Comparison of ENCODE assay signal across 32 cellular contexts in the genomic region with DNA sequence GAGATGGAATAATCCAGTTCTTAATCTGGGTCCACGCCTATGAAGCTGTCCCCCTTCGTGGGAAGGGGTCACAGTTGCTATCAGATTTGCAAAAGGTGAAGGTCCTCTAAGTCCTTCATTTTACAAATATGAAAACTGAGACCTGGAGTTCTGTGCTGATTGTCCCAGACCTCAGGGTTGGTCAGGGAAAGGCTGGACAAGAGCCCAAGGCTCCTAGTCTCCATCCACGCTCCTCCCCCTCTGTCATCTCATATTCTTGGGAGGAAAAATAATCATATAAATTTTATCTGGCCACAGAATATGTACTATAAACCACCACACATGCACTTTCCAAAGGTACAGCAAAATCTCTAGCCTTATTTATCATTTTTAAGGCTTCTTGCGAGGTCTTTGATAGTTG. TPM values are rescaled to one million over a fixed set of nuclear protein-coding genes. Genes with fewer than 3 reads are reported as not detected.
DNase-seq lines count a peak whose midpoint lies in the region; ATAC-seq and TF ChIP-seq lines count a peak whose summit lies in the region.
"Had no signal": no experiment of that assay in that cellular context is flagged by ENCODE, and none has a peak within 500 bp of the region (broad histone marks: within the 10 kb centered on the region; RNA-seq: fewer than 3 reads in every experiment).

No MANE protein-coding gene starts in this region.

- H4K20me1 ChIP-seq in GM23248 (ENCODE audit: insufficient read depth), result no peaks in the 10 kb centered on the region

- WGBS in GM23248 (ENCODE audit: low coverage in 1 of 2, low lambda C conversion rate in 2 of 2, missing lambda C conversion rate in 2 of 2), 2 experiments, result 76 to 80% methylated on average over 4 of the region's 4 CpGs
- WGBS in body of pancreas, 2 donors, result 39 to 40% methylated on average over 4 of the region's 4 CpGs

- POLR2A ChIA-PET in activated CD4-positive, alpha-beta memory T cell treated with anti-CD3 and anti-CD28 coated beads for 36 hours (lab: Charles Lee), result no interaction called here
- POLR2A ChIA-PET in activated CD8-positive, alpha-beta T cell treated with anti-CD3 and anti-CD28 coated beads, Interleukin-2, amount 10 ng/mL, durations not matched to agents 7 days and 5 days (lab: Charles Lee), result no interaction called here

- TF ChIP-seq CTCF in body of pancreas (IDR thresholded peaks at IDR 0.05) (no peak), thoracic aorta (IDR thresholded peaks at IDR 0.05) (no peak)

- H3K4me1 ChIP-seq in GM23248 (ENCODE audit: insufficient read depth) (peaks cover 53% of the 10 kb centered on the region), body of pancreas (peaks cover 93% of the 10 kb centered on the region), mucosa of rectum (ENCODE audit: control insufficient read depth in 2 of 2, insufficient read depth in 2 of 2, low read length in 2 of 2) (peaks cover 54 to 62% of the 10 kb centered on the region in 2 donors), thoracic aorta (ENCODE audit: control insufficient read depth in 1 of 2, low read depth in 2 of 2) (peaks cover 19 to 76% of the 10 kb centered on the region in 2 donors)
- H3K4me1 ChIP-seq: uterus had no signal

- TF ChIP-seq POLR2A in body of pancreas (IDR thresholded peaks at IDR 0.05), result no peak

- H3K36me3 ChIP-seq in GM23248 (ENCODE audit: low read depth) (no peaks in the 10 kb centered on the region), body of pancreas (replicated peaks in 1 of 2; ENCODE audit: insufficient read depth in 1 of 2, low read depth in 2 of 2) (no peaks in the 10 kb centered on the region), mucosa of rectum (ENCODE audit: control insufficient read depth in 2 of 2, insufficient read depth in 2 of 2, low read length in 2 of 2) (no peaks in the 10 kb centered on the region), thoracic aorta (no peaks in the 10 kb centered on the region)
- H3K36me3 ChIP-seq: brain microvascular endothelial cell, uterus had no signal

- in situ Hi-C loops in GM23248 (cut with MboI), result no loop called here

- H3K79me2 ChIP-seq in GM23248 (ENCODE audit: insufficient read depth), result peaks cover 100% of the 10 kb centered on the region

- ATAC-seq in body of pancreas (no peak), thoracic aorta (ENCODE audit: insufficient number of reproducible peaks, low FRiP score, low read depth) (no peak), HG02763 (IDR thresholded peaks at IDR 0.05; ENCODE audit: unreplicated experiment) (no peak)
- no peak for ATAC-seq in activated CD8-positive, alpha-beta T cell treated with anti-CD3 and anti-CD28 coated beads, Interleukin-2, amount 10 ng/mL, durations not matched to agents 7 days and 5 days
- ATAC-seq: left colon; Panc1; psoas muscle; sciatic nerve; stimulated activated effector memory CD8-positive, alpha-beta T cell treated with anti-CD3 and anti-CD28 coated beads, Interleukin-12 subunit alpha, Interleukin-12 subunit beta, amount 100 ng/mL, for 72 hours had no signal

- no peaks in the 10 kb centered on the region for H3K9me2 ChIP-seq in GM23248 (ENCODE audit: insufficient read depth)

- H3K9me3 Mint-ChIP-seq in activated CD4-positive, alpha-beta memory T cell treated with anti-CD3 and anti-CD28 coated beads for 36 hours, result no peaks in the 10 kb centered on the region
- no peaks in the 10 kb centered on the region for H3K9me3 Mint-ChIP-seq in activated CD8-positive, alpha-beta T cell treated with anti-CD3 and anti-CD28 coated beads, Interleukin-2, amount 10 ng/mL, durations not matched to agents 7 days and 5 days (ENCODE audit: insufficient read depth)
- H3K9me3 Mint-ChIP-seq: activated CD4-positive, alpha-beta memory T cell treated with anti-CD3 and anti-CD28 coated beads, Interleukin-2, amount 10 ng/mL, durations not matched to agents 7 days and 5 days; activated T-helper 1 cell treated with anti-CD3 and anti-CD28 coated beads, Interleukin-12 subunit alpha, Interleukin-12 subunit beta, Interleukin-2, Interleukin-4 antibody, amounts not matched to agents 30 ng/mL and 10 ng/mL and 1 ng/mL, durations not matched to agents 14 hours and 24 hours and 36 hours; immature natural killer cell; stimulated activated effector memory CD8-positive, alpha-beta T cell treated with anti-CD3 and anti-CD28 coated beads, Interleukin-12 subunit alpha, Interleukin-12 subunit beta, amount 100 ng/mL, for 72 hours had no signal

- H3K27ac Mint-ChIP-seq in activated CD4-positive, alpha-beta memory T cell treated with anti-CD3 and anti-CD28 coated beads for 36 hours, result no peak overlapping the region
- H3K27ac Mint-ChIP-seq in activated CD8-positive, alpha-beta T cell treated with anti-CD3 and anti-CD28 coated beads, Interleukin-2, amount 10 ng/mL, durations not matched to agents 7 days and 5 days, result no peak overlapping the region
- H3K27ac Mint-ChIP-seq: activated CD4-positive, alpha-beta memory T cell treated with anti-CD3 and anti-CD28 coated beads, Interleukin-2, amount 10 ng/mL, durations not matched to agents 7 days and 5 days; activated T-helper 1 cell treated with anti-CD3 and anti-CD28 coated beads, Interleukin-12 subunit alpha, Interleukin-12 subunit beta, Interleukin-2, Interleukin-4 antibody, amounts not matched to agents 30 ng/mL and 10 ng/mL and 1 ng/mL, durations not matched to agents 14 hours and 24 hours and 36 hours; immature natural killer cell; stimulated activated effector memory CD8-positive, alpha-beta T cell treated with anti-CD3 and anti-CD28 coated beads, Interleukin-12 subunit alpha, Interleukin-12 subunit beta, amount 100 ng/mL, for 72 hours had no signal

- peak overlapping the region; percentile 36 for H3K4me2 ChIP-seq in GM23248 (ENCODE audit: unreplicated experiment)

- CTCF ChIA-PET in activated CD4-positive, alpha-beta memory T cell treated with anti-CD3 and anti-CD28 coated beads for 36 hours (lab: Charles Lee), result no interaction called here
- CTCF ChIA-PET in activated CD8-positive, alpha-beta T cell treated with anti-CD3 and anti-CD28 coated beads, Interleukin-2, amount 10 ng/mL, durations not matched to agents 7 days and 5 days (lab: Charles Lee), result no interaction called here

- H3K9ac ChIP-seq in GM23248, result no peak overlapping the region; the same call in 1 of the 2 replicates
- H3K9ac ChIP-seq in mucosa of rectum (ENCODE audit: low read depth in 1 of 2, low read length in 2 of 2), result peak overlapping the region in 1 of 2 donors; percentile 17

- H3K9me3 ChIP-seq in GM23248 (ENCODE audit: low read depth), result no peaks in the 10 kb centered on the region
- H3K9me3 ChIP-seq in body of pancreas, result no peaks in the 10 kb centered on the region
- no peaks in the 10 kb centered on the region for H3K9me3 ChIP-seq in mucosa of rectum (ENCODE audit: control insufficient read depth in 2 of 2, low read length in 2 of 2)
- H3K9me3 ChIP-seq in thoracic aorta, result no peaks in the 10 kb centered on the region
- H3K9me3 ChIP-seq: psoas muscle, uterus had no signal

- H3K27ac ChIP-seq in GM23248, result peak overlapping the region; percentile 66
- H3K27ac ChIP-seq in body of pancreas, result peak overlapping the region; percentile 5 to 92 (median 86)
- H3K27ac ChIP-seq in mucosa of rectum (ENCODE audit: low read depth in 2 of 2, low read length in 2 of 2), result peak overlapping the region; percentile 93 to 95
- H3K27ac ChIP-seq in thoracic aorta, result peak overlapping the region; percentile 63 to 77
- H3K27ac ChIP-seq: brain microvascular endothelial cell, dorsolateral prefrontal cortex, psoas muscle, uterus had no signal

- peaks cover 55% of the 10 kb centered on the region for H3K4me1 Mint-ChIP-seq in activated CD4-positive, alpha-beta memory T cell treated with anti-CD3 and anti-CD28 coated beads for 36 hours (ENCODE audit: low read depth)
- peaks cover 35% of the 10 kb centered on the region for H3K4me1 Mint-ChIP-seq in activated CD8-positive, alpha-beta T cell treated with anti-CD3 and anti-CD28 coated beads, Interleukin-2, amount 10 ng/mL, durations not matched to agents 7 days and 5 days (ENCODE audit: low read depth)

- intact Hi-C loops in body of pancreas (cut with DNase I), result loop anchor here (10.0 kb wide), 1 partner anchor 65 kb away; no protein-coding TSS in a partner anchor
- intact Hi-C loops in activated CD4-positive, alpha-beta memory T cell treated with anti-CD3 and anti-CD28 coated beads for 36 hours (cut with micrococcal nuclease), result no loop called here

- no peak overlapping the region for H2AFZ ChIP-seq in GM23248

- H3K36me3 Mint-ChIP-seq in activated CD4-positive, alpha-beta memory T cell treated with anti-CD3 and anti-CD28 coated beads for 36 hours, result no peaks in the 10 kb centered on the region
- H3K36me3 Mint-ChIP-seq in activated CD8-positive, alpha-beta T cell treated with anti-CD3 and anti-CD28 coated beads, Interleukin-2, amount 10 ng/mL, durations not matched to agents 7 days and 5 days (ENCODE audit: low read depth), result peaks cover 5% of the 10 kb centered on the region
- H3K36me3 Mint-ChIP-seq: immature natural killer cell; stimulated activated effector memory CD8-positive, alpha-beta T cell treated with anti-CD3 and anti-CD28 coated beads, Interleukin-12 subunit alpha, Interleukin-12 subunit beta, amount 100 ng/mL, for 72 hours had no signal

- H3F3A ChIP-seq in GM23248 (ENCODE audit: insufficient read depth), result peaks cover 42% of the 10 kb centered on the region

- DNase-seq in GM23248, result no peak
- DNase-seq in body of pancreas, result peak; percentile 33 to 72 (median 62)
- no peak for DNase-seq in thoracic aorta (ENCODE audit: low spot score)
- DNase-seq in activated CD4-positive, alpha-beta memory T cell treated with anti-CD3 and anti-CD28 coated beads for 36 hours, result no peak
- no peak for DNase-seq in activated CD8-positive, alpha-beta T cell treated with anti-CD3 and anti-CD28 coated beads, Interleukin-2, amount 10 ng/mL, durations not matched to agents 7 days and 5 days
- DNase-seq in DMS153 treated with DMSO at 0.1 percent for 48 hours (lab: John Stamatoyannopoulos, UW; ENCODE audit: unreplicated experiment), result no peak
- DNase-seq: ACHN; activated CD4-positive, alpha-beta memory T cell treated with anti-CD3 and anti-CD28 coated beads, Interleukin-2, amount 10 ng/mL, durations not matched to agents 7 days and 5 days; activated CD4-positive, CD25-positive, alpha-beta regulatory T cell treated with anti-CD3 and anti-CD28 coated beads, Interleukin-2, amount 50 U/mL, for 72 hours; activated CD8-positive, alpha-beta memory T cell treated with anti-CD3 and anti-CD28 coated beads, Interleukin-2, amount 50 U/mL, for 48 hours; activated naive CD4-positive, alpha-beta T cell treated with Interleukin-2 at 50 U/mL for 16 hours; brain microvascular endothelial cell; cerebellar nuclear complex; DMS153; dorsolateral prefrontal cortex; HCEC 1CT; immature natural killer cell; left colon; mesenchymal stem cell; NCI-H1436 treated with DMSO at 0.1 percent for 48 hours; NCI-H226; NCI-H69; psoas muscle; SHP77; T-helper 2 cell; uterus had no signal

- H3K27me3 ChIP-seq in GM23248 (replicated peaks; ENCODE audit: insufficient read depth) (no peaks in the 10 kb centered on the region), body of pancreas (no peaks in the 10 kb centered on the region), mucosa of rectum (ENCODE audit: control insufficient read depth in 2 of 2, insufficient read depth in 2 of 2, low read length in 2 of 2) (no peaks in the 10 kb centered on the region), thoracic aorta (replicated peaks; ENCODE audit: insufficient read depth) (no peaks in the 10 kb centered on the region)
- H3K27me3 ChIP-seq: brain microvascular endothelial cell, dorsolateral prefrontal cortex, uterus had no signal

- H3K27me3 Mint-ChIP-seq in activated CD4-positive, alpha-beta memory T cell treated with anti-CD3 and anti-CD28 coated beads for 36 hours, result no peaks in the 10 kb centered on the region
- H3K27me3 Mint-ChIP-seq in activated CD8-positive, alpha-beta T cell treated with anti-CD3 and anti-CD28 coated beads, Interleukin-2, amount 10 ng/mL, durations not matched to agents 7 days and 5 days (ENCODE audit: low read depth), result no peaks in the 10 kb centered on the region
- H3K27me3 Mint-ChIP-seq: activated CD4-positive, alpha-beta memory T cell treated with anti-CD3 and anti-CD28 coated beads, Interleukin-2, amount 10 ng/mL, durations not matched to agents 7 days and 5 days had no signal

- H3K4me3 ChIP-seq in GM23248 (no peak overlapping the region), body of pancreas (no peak overlapping the region), mucosa of rectum (ENCODE audit: low read length in 2 of 2) (no peak overlapping the region), thoracic aorta (no peak overlapping the region)
- H3K4me3 ChIP-seq: dorsolateral prefrontal cortex, psoas muscle, uterus had no signal

- H3K4me3 Mint-ChIP-seq in activated CD4-positive, alpha-beta memory T cell treated with anti-CD3 and anti-CD28 coated beads for 36 hours, result no peak overlapping the region
- H3K4me3 Mint-ChIP-seq in activated CD8-positive, alpha-beta T cell treated with anti-CD3 and anti-CD28 coated beads, Interleukin-2, amount 10 ng/mL, durations not matched to agents 7 days and 5 days, result no peak overlapping the region
- H3K4me3 Mint-ChIP-seq: activated CD4-positive, alpha-beta memory T cell treated with anti-CD3 and anti-CD28 coated beads, Interleukin-2, amount 10 ng/mL, durations not matched to agents 7 days and 5 days; activated T-helper 1 cell treated with anti-CD3 and anti-CD28 coated beads, Interleukin-12 subunit alpha, Interleukin-12 subunit beta, Interleukin-2, Interleukin-4 antibody, amounts not matched to agents 30 ng/mL and 10 ng/mL and 1 ng/mL, durations not matched to agents 14 hours and 24 hours and 36 hours; immature natural killer cell; stimulated activated effector memory CD8-positive, alpha-beta T cell treated with anti-CD3 and anti-CD28 coated beads, Interleukin-12 subunit alpha, Interleukin-12 subunit beta, amount 100 ng/mL, for 72 hours had no signal

RNA-seq across cellular contexts. Expression of gene PACSIN2, which starts 5.5 kb away (rescaled TPM):
- total RNA-seq in GM23248 (2014; rRNA removed; shearing (Covaris generic)), result 35.5 and 43.7 TPM in 2 replicates
- polyA plus RNA-seq in GM23248 (2016; fragmentation: Nextera tagmentation; extraction: Ambion mirVana), result 36.0 and 36.5 TPM in 2 replicates
- 100 to 1,000 TPM; 117 to 118 TPM for total RNA-seq in body of pancreas
- 100 to 1,000 TPM; 135 to 155 TPM for total RNA-seq in thoracic aorta
- 10 to 100 TPM; 35.0 to 35.9 TPM for total RNA-seq in activated CD4-positive, alpha-beta memory T cell treated with anti-CD3 and anti-CD28 coated beads for 36 hours
- total RNA-seq in activated CD8-positive, alpha-beta T cell treated with anti-CD3 and anti-CD28 coated beads, Interleukin-2, amount 10 ng/mL, durations not matched to agents 7 days and 5 days, result 10 to 100 TPM; 27.5 to 30.8 TPM

Comparison
In these comparisons a context has a peak if more than half of its experiments do, and no peak if none do; other contexts are left out.
1. DNase-seq: peak in body of pancreas (4 of 4); none in GM23248 (single experiment), thoracic aorta (single experiment), activated CD4-positive, alpha-beta memory T cell treated with anti-CD3 and anti-CD28 coated beads for 36 hours (single experiment), activated CD8-positive, alpha-beta T cell treated with anti-CD3 and anti-CD28 coated beads, Interleukin-2, amount 10 ng/mL, durations not matched to agents 7 days and 5 days (single experiment) and DMS153 treated with DMSO at 0.1 percent for 48 hours (single experiment).
2. Peak in every context shown above with its lines, with median percentiles within 50 percentile points of each other: H3K27ac ChIP-seq.